Comparison of ENCODE assay signal across 8 cellular contexts in the genomic region with DNA sequence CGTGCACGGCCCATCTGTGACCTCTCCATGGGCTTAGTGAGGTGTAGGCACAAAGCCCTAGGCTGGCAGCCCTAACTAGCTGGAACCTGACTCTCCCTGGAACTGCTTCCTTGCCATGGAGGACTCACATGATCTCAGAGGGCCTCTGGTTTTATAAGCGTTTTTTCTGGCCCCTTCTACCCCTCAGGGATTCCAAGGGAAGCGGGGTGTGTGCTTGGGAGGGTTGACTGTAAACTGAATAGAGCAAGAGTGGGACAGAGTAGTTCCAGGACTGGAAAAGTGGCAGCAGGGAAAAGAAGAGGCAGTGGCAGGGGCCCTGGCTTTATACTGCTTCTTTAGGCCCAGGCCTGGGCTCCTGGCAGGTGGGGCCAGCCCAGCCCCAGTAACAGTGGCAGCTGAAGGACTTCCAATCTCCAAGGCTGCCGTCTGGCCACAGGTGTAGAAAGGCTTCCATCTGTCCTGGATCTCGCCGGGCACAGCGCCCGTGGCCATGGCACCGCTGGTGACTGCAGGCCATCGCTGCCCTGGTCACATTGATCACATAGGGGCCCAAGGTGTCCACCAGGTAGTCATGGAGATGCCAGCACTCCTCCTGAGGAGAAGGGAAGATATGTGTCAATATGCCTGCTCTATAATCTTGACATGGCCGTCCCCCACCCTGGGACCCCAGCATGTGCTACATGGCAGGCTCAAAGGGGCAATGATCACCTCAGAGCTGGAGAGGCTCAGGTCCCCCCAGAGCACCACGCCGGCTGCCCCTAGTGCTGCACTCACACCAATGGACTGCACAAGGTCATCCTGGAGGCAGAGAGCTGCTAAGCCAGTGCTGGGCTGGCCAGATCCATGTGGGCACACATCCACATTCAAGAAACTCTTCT. TPM values are rescaled to one million over a fixed set of nuclear protein-coding genes. Genes with fewer than 3 reads are reported as not detected.
DNase-seq lines count a peak whose midpoint lies in the region; ATAC-seq and TF ChIP-seq lines count a peak whose summit lies in the region.

No MANE protein-coding gene starts in this region.

- peaks cover 18 to 31% of the 10 kb centered on the region in 2 donors for H3K36me3 Mint-ChIP-seq in CD14-positive monocyte
- peaks cover 20% of the 10 kb centered on the region for H3K36me3 Mint-ChIP-seq in effector memory CD8-positive, alpha-beta T cell (ENCODE audit: insufficient read depth)
- H3K36me3 Mint-ChIP-seq in nephron progenitor cell (ENCODE audit: low read depth): peaks cover 14% of the 10 kb centered on the region

- DNase-seq in CD14-positive monocyte (ENCODE audit: low spot score): no peak
- no peak for DNase-seq in effector memory CD8-positive, alpha-beta T cell
- DNase-seq in nephron progenitor cell: no peak
- no peak for DNase-seq in stimulated activated CD4-positive, alpha-beta T cell treated with anti-CD3 and anti-CD28 coated beads, Interleukin-1b, Interleukin-23, amount 100 ng/mL, for 48 hours
- DNase-seq in GF-D8 (lab: John Stamatoyannopoulos, UW): no peak
- DNase-seq in activated CD4-positive, alpha-beta T cell treated with anti-CD3 and anti-CD28 coated beads for 48 hours: no peak
- DNase-seq in COLO668 (lab: John Stamatoyannopoulos, UW; ENCODE audit: unreplicated experiment): no peak

- H3K4me1 Mint-ChIP-seq in CD14-positive monocyte (peaks cover 23% of the 10 kb centered on the region), nephron progenitor cell (peaks cover 16% of the 10 kb centered on the region)
- peaks cover 20 to 21% of the 10 kb centered on the region in 2 donors for H3K4me1 Mint-ChIP-seq in effector memory CD8-positive, alpha-beta T cell (ENCODE audit: low read depth in 2 of 2)

- H3K79me2 ChIP-seq in OCI-LY1 (ENCODE audit: insufficient read depth, low read length): peaks cover 10% of the 10 kb centered on the region

- H3K27ac Mint-ChIP-seq in CD14-positive monocyte: peak overlapping the region; percentile 87 to 98 (median 94)
- H3K27ac Mint-ChIP-seq in effector memory CD8-positive, alpha-beta T cell: peak overlapping the region; percentile 86 to 94
- H3K27ac Mint-ChIP-seq in nephron progenitor cell: peak overlapping the region; percentile 99

- H3K36me3 ChIP-seq in OCI-LY1 (ENCODE audit: insufficient read depth, low read length): peaks cover 26% of the 10 kb centered on the region

- H3K9ac ChIP-seq in OCI-LY1 (ENCODE audit: low read length): peak overlapping the region; percentile 81

- H3K9me2 ChIP-seq in OCI-LY1 (ENCODE audit: low read depth, low read length): no peaks in the 10 kb centered on the region

- H3K4me1 ChIP-seq in OCI-LY1 (ENCODE audit: insufficient read depth, low read length, severe bottlenecking): peaks cover 21% of the 10 kb centered on the region

- H3K27me3 ChIP-seq in OCI-LY1 (ENCODE audit: insufficient read depth, low read length): no peaks in the 10 kb centered on the region

- ATAC-seq in effector memory CD8-positive, alpha-beta T cell (replicated peaks): no peak

- H3K27me3 Mint-ChIP-seq in CD14-positive monocyte (ENCODE audit: low read depth in 3 of 3) (no peaks in the 10 kb centered on the region), nephron progenitor cell (ENCODE audit: low read depth, poor library complexity) (no peaks in the 10 kb centered on the region)
- no peaks in the 10 kb centered on the region for H3K27me3 Mint-ChIP-seq in effector memory CD8-positive, alpha-beta T cell

- H3K4me2 ChIP-seq in OCI-LY1 (ENCODE audit: low read length): peak overlapping the region; percentile 83

- H3K4me3 Mint-ChIP-seq in CD14-positive monocyte (peak overlapping the region; percentile 70 to 93), nephron progenitor cell (peak overlapping the region; percentile 88)
- peak overlapping the region; percentile 81 to 82 for H3K4me3 Mint-ChIP-seq in effector memory CD8-positive, alpha-beta T cell

- H2AFZ ChIP-seq in OCI-LY1 (ENCODE audit: low read length): no peak overlapping the region

- H4K20me1 ChIP-seq in OCI-LY1 (ENCODE audit: insufficient read depth, low read length): no peaks in the 10 kb centered on the region

- TF ChIP-seq CTCF in CD14-positive monocyte (IDR thresholded peaks at IDR 0.05) (no peak), OCI-LY1 (IDR thresholded peaks at IDR 0.05; ENCODE audit: low read length) (no peak), nephron progenitor cell (IDR thresholded peaks at IDR 0.05) (no peak)

- H3F3A ChIP-seq in OCI-LY1 (ENCODE audit: insufficient read depth, low read length): no peaks in the 10 kb centered on the region

- no peaks in the 10 kb centered on the region for H3K9me3 ChIP-seq in OCI-LY1 (ENCODE audit: low read length)

- H3K9me3 Mint-ChIP-seq in CD14-positive monocyte (no peaks in the 10 kb centered on the region), nephron progenitor cell (no peaks in the 10 kb centered on the region)
- H3K9me3 Mint-ChIP-seq in effector memory CD8-positive, alpha-beta T cell: no peaks in the 10 kb centered on the region

- intact Hi-C loops in CD14-positive monocyte (cut with micrococcal nuclease): loop anchor here in 1 of 2 donors (2.0 kb wide), 1 partner anchor 32 kb away; no protein-coding TSS in a partner anchor

- H3K27ac ChIP-seq in OCI-LY1 (ENCODE audit: low read depth, low read length, poor library complexity, severe bottlenecking): peak overlapping the region; percentile 50

- peak overlapping the region; percentile 99 for H3K4me3 ChIP-seq in OCI-LY1 (ENCODE audit: low read depth, low read length, poor library complexity, severe bottlenecking)

RNA-seq across cellular contexts. Expression of gene IFRD2, which starts 0.9 kb away (rescaled TPM):
- 10 to 100 TPM; 17.1 to 23.3 TPM for polyA plus RNA-seq in CD14-positive monocyte

RNA-seq across cellular contexts. Expression of gene HYAL3, which starts 6.0 kb away (rescaled TPM):
- 1 to 10 TPM; 3.4 to 5.8 TPM for polyA plus RNA-seq in CD14-positive monocyte

RNA-seq across cellular contexts. Expression of gene NAA80, which starts 6.0 kb away (rescaled TPM):
- polyA plus RNA-seq in CD14-positive monocyte: 1 to 10 TPM; 2.3 to 4.6 TPM

RNA-seq across cellular contexts. Expression of gene HYAL1, which starts 10.2 kb away (rescaled TPM):
- polyA plus RNA-seq in CD14-positive monocyte: not detected

RNA-seq across cellular contexts. Expression of gene LSMEM2, which starts 14.3 kb away (rescaled TPM):
- polyA plus RNA-seq in CD14-positive monocyte: not detected
